In genomic region chr19:16462757-16463250, GRCh38 we compare ENCODE assay signal across 11 cellular contexts. TPM values are rescaled to one million over a fixed set of nuclear protein-coding genes. Genes with fewer than 3 reads are reported as not detected.
DNase-seq lines count a peak whose midpoint lies in the region; ATAC-seq, FAIRE-seq and TF ChIP-seq lines count a peak whose summit lies in the region.
"Had no signal": no experiment of that assay in that cellular context is flagged by ENCODE, and none has a peak within 500 bp of the region (broad histone marks: within the 10 kb centered on the region; RNA-seq: fewer than 3 reads in every experiment).

No MANE protein-coding gene starts in this region.

- no peaks in the 10 kb centered on the region for H3K36me3 Mint-ChIP-seq in activated T-cell treated with anti-CD3 and anti-CD28 coated beads, Interleukin-2, amount 50 U/mL, for 72 hours (ENCODE audit: insufficient read depth in 2 of 2)
- H3K36me3 Mint-ChIP-seq in astrocyte (ENCODE audit: low read depth, unreplicated experiment) (peaks cover 6% of the 10 kb centered on the region), immature natural killer cell (no peaks in the 10 kb centered on the region)
- H3K36me3 Mint-ChIP-seq: activated naive CD4-positive, alpha-beta T cell treated with anti-CD3 and anti-CD28 coated beads, Interleukin-2, amount 50 U/mL, for 72 hours had no signal

- no peaks in the 10 kb centered on the region for H3K27me3 ChIP-seq in astrocyte (ENCODE audit: insufficient read depth, low read length)

- no peak overlapping the region for H2AFZ ChIP-seq in astrocyte (ENCODE audit: low read depth, low read length)

- peak; percentile 74 to 82 for ATAC-seq in activated T-cell treated with anti-CD3 and anti-CD28 coated beads, Interleukin-2, amount 50 U/mL, for 72 hours (replicated peaks in 1 of 2)
- ATAC-seq in HG03442 (IDR thresholded peaks at IDR 0.05; ENCODE audit: unreplicated experiment) (no peak), GM21390 (IDR thresholded peaks at IDR 0.05; ENCODE audit: unreplicated experiment) (no peak)

- H3K27ac ChIP-seq in astrocyte (ENCODE audit: low read depth, low read length) = no peak overlapping the region
- peak overlapping the region; percentile 84 for H3K27ac ChIP-seq in temporal lobe (ENCODE audit: low read depth, low read length)

- no peak overlapping the region for H3K27ac Mint-ChIP-seq in activated T-cell treated with anti-CD3 and anti-CD28 coated beads, Interleukin-2, amount 50 U/mL, for 72 hours
- H3K27ac Mint-ChIP-seq in astrocyte (ENCODE audit: unreplicated experiment) (peak overlapping the region; percentile 12), immature natural killer cell (peak overlapping the region; percentile 65 to 88 (median 83))

- H4K20me1 ChIP-seq in astrocyte (ENCODE audit: insufficient read depth, low read length) = peaks cover 96% of the 10 kb centered on the region

- peaks cover 21% of the 10 kb centered on the region for H3K4me1 ChIP-seq in astrocyte (ENCODE audit: insufficient read depth, low read length)

- peak; percentile 17 to 34 for DNase-seq in activated T-cell treated with anti-CD3 and anti-CD28 coated beads, Interleukin-2, amount 50 U/mL, for 72 hours
- DNase-seq in activated T-cell treated with anti-CD3 and anti-CD28 coated beads, Interleukin-2, amount 50 U/mL, for 1 hour = no peak
- DNase-seq in astrocyte (ENCODE audit: low read depth) (peak; percentile 18), immature natural killer cell (peak; percentile 43 to 51 (median 46)), AG08395 (ENCODE audit: low spot score) (no peak)

- no peak overlapping the region for H3K4me2 ChIP-seq in astrocyte (ENCODE audit: low read length)

- TF ChIP-seq CTCF in astrocyte (IDR thresholded peaks at IDR 0.05; ENCODE audit: insufficient read depth, low read depth, low read length) = no peak

- FAIRE-seq in astrocyte (lab: Jason Lieb, UNC) = no peak

- no peaks in the 10 kb centered on the region for H3K36me3 ChIP-seq in astrocyte (ENCODE audit: insufficient read depth, low read length)

- no peaks in the 10 kb centered on the region for H3K9me3 Mint-ChIP-seq in activated T-cell treated with anti-CD3 and anti-CD28 coated beads, Interleukin-2, amount 50 U/mL, for 72 hours
- no peaks in the 10 kb centered on the region for H3K9me3 Mint-ChIP-seq in astrocyte (ENCODE audit: unreplicated experiment)
- no peaks in the 10 kb centered on the region for H3K9me3 Mint-ChIP-seq in immature natural killer cell
- H3K9me3 Mint-ChIP-seq: activated naive CD4-positive, alpha-beta T cell treated with anti-CD3 and anti-CD28 coated beads, Interleukin-2, amount 50 U/mL, for 72 hours had no signal

- H3K79me2 ChIP-seq in astrocyte (ENCODE audit: insufficient read depth, low read length) = peaks cover 96% of the 10 kb centered on the region

- H3K4me3 Mint-ChIP-seq in activated T-cell treated with anti-CD3 and anti-CD28 coated beads, Interleukin-2, amount 50 U/mL, for 72 hours = no peak overlapping the region
- no peak overlapping the region for H3K4me3 Mint-ChIP-seq in astrocyte (ENCODE audit: unreplicated experiment)
- peak overlapping the region; percentile 36 to 81 (median 55) for H3K4me3 Mint-ChIP-seq in immature natural killer cell

- H3K27me3 Mint-ChIP-seq in activated T-cell treated with anti-CD3 and anti-CD28 coated beads, Interleukin-2, amount 50 U/mL, for 72 hours (ENCODE audit: low read depth) = no peaks in the 10 kb centered on the region
- H3K27me3 Mint-ChIP-seq in astrocyte (ENCODE audit: low read depth, unreplicated experiment) (no peaks in the 10 kb centered on the region), immature natural killer cell (ENCODE audit: low read depth in 3 of 3) (peaks cover 0 to 4% (median 0%) of the 10 kb centered on the region in 3 donors)

- no peaks in the 10 kb centered on the region for H3K9me3 ChIP-seq in astrocyte (ENCODE audit: insufficient read depth, low read depth, low read length)

- H3K4me1 Mint-ChIP-seq in activated T-cell treated with anti-CD3 and anti-CD28 coated beads, Interleukin-2, amount 50 U/mL, for 72 hours (ENCODE audit: low read depth) = peaks cover 62% of the 10 kb centered on the region
- H3K4me1 Mint-ChIP-seq in astrocyte (ENCODE audit: low read depth, unreplicated experiment) = peaks cover 28% of the 10 kb centered on the region
- peaks cover 78 to 96% of the 10 kb centered on the region in 2 donors for H3K4me1 Mint-ChIP-seq in immature natural killer cell

- no peak overlapping the region for H3K4me3 ChIP-seq in astrocyte (ENCODE audit: insufficient read depth, low read depth, low read length)
- H3K4me3 ChIP-seq: lung, skin epidermis had no signal

- H3K9ac ChIP-seq in astrocyte (ENCODE audit: low read length) = peak overlapping the region; percentile 14

RNA-seq across cellular contexts. Expression of gene EPS15L1, which starts 9.0 kb away (rescaled TPM):
- total RNA-seq in activated T-cell treated with anti-CD3 and anti-CD28 coated beads, Interleukin-2, amount 50 U/mL, for 72 hours = 10 to 100 TPM; 29.4 to 34.8 TPM
- total RNA-seq in astrocyte = 35.1 and 36.8 TPM in 2 replicates
- 10 to 100 TPM; 14.5 to 28.8 (median 16.4) TPM for polyA plus RNA-seq in immature natural killer cell
- 16.2 TPM for total RNA-seq in temporal lobe

RNA-seq across cellular contexts. Expression of gene CALR3, which starts 33.2 kb away (rescaled TPM):
- not detected for total RNA-seq in activated T-cell treated with anti-CD3 and anti-CD28 coated beads, Interleukin-2, amount 50 U/mL, for 72 hours
- total RNA-seq in astrocyte = not detected in 2 replicates
- polyA plus RNA-seq in immature natural killer cell = under 1 TPM in 1 of 3 donors, not detected in 2; 0.25 TPM
- not detected for total RNA-seq in temporal lobe
- total RNA-seq: activated naive CD4-positive, alpha-beta T cell treated with anti-CD3 and anti-CD28 coated beads, Interleukin-2, amount 50 U/mL, for 72 hours; lung had no signal

RNA-seq across cellular contexts. Expression of gene C19orf44, which starts 33.4 kb away (rescaled TPM):
- total RNA-seq in activated T-cell treated with anti-CD3 and anti-CD28 coated beads, Interleukin-2, amount 50 U/mL, for 72 hours = 1 to 10 TPM; 3.0 to 3.4 TPM
- total RNA-seq in astrocyte (4.4 and 5.0 TPM in 2 replicates), temporal lobe (4.4 TPM)
- polyA plus RNA-seq in immature natural killer cell = 1 to 10 TPM in 1 of 3 donors, under 1 TPM in 1, not detected in 1; 0.80 to 1.2 TPM

Comparison
In these comparisons a context has a peak if more than half of its experiments do, and no peak if none do; other contexts are left out.
1. DNase-seq: peak in activated T-cell treated with anti-CD3 and anti-CD28 coated beads, Interleukin-2, amount 50 U/mL, for 72 hours (2 of 2), astrocyte (single experiment) and immature natural killer cell (3 of 3); none in activated T-cell treated with anti-CD3 and anti-CD28 coated beads, Interleukin-2, amount 50 U/mL, for 1 hour (single experiment) and AG08395 (single experiment).
2. ATAC-seq: peak in activated T-cell treated with anti-CD3 and anti-CD28 coated beads, Interleukin-2, amount 50 U/mL, for 72 hours (2 of 2); none in HG03442 (single experiment) and GM21390 (single experiment).
3. H3K4me3 Mint-ChIP-seq: peak in immature natural killer cell (5 of 5); none in activated T-cell treated with anti-CD3 and anti-CD28 coated beads, Interleukin-2, amount 50 U/mL, for 72 hours (0 of 2) and astrocyte (single experiment).